In the genomic region with DNA sequence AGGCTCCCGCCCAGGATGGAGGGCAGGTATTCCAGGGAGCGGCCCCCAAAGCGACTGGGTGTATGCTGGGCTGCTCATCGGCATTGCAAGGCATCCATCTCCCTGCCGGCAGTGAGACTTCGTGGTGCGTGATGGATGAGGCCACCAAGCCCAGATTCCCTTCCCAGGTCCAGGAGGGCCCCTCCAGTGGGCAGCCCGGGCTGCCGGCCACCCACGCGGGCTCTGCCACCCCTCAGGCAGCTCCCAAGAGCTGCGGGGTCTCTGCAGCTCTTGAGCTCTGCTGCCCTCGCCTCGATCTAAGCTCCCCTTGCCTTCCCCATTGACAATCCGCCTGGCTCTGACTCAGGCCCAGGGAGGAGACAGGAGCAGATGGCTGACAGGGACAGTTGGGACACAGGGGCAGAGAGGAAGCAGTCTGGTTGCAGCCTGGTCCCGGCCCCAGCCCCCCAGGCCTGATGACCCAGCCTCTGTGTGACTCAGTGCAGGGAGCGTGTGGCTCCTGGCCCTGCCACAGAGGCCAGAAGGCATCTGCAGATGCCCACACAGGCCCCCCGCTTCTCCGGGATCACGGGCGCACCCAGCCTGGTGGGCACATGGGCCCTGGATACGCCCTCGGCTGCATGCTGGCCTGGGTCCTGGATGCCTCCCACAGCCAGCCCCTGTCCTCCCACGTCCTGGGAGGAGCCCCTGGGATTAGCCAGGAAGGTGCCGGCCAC, we compare ENCODE assay signal across 15 cellular contexts. TPM values are rescaled to one million over a fixed set of nuclear protein-coding genes. Genes with fewer than 3 reads are reported as not detected.
DNase-seq lines count a peak whose midpoint lies in the region; ATAC-seq, FAIRE-seq and TF ChIP-seq lines count a peak whose summit lies in the region.
"Had no signal": no experiment of that assay in that cellular context is flagged by ENCODE, and none has a peak within 500 bp of the region (broad histone marks: within the 10 kb centered on the region; RNA-seq: fewer than 3 reads in every experiment).

No MANE protein-coding gene starts in this region.

- no peaks in the 10 kb centered on the region for H3K4me1 ChIP-seq in HEK293 (ENCODE audit: control insufficient read depth, insufficient read depth, low read length)
- H3K4me1 ChIP-seq in H1 (replicated peaks in 1 of 4; ENCODE audit: control insufficient read depth in 3 of 4, insufficient read depth in 4 of 4, low read length in 3 of 4), result no peaks in the 10 kb centered on the region
- H3K4me1 ChIP-seq in smooth muscle cell (ENCODE audit: low read depth), result no peaks in the 10 kb centered on the region
- H3K4me1 ChIP-seq: foreskin keratinocyte, testis had no signal

- H3K23me2 ChIP-seq in H1 (ENCODE audit: low read depth, low read length), result no peaks in the 10 kb centered on the region

- TF ChIP-seq POLR2A in H1 (IDR thresholded peaks at IDR 0.05; ENCODE audit: control extremely low read depth in 1 of 2, low read depth in 2 of 2, low read length in 2 of 2), result no peak

- no peak overlapping the region for H3K4me3 ChIP-seq in HEK293 (ENCODE audit: low read depth, low read length)
- no peak overlapping the region for H3K4me3 ChIP-seq in H1 (ENCODE audit: extremely low read depth in 1 of 4, insufficient read depth in 2 of 4, low read depth in 3 of 4, low read length in 4 of 4)
- no peak overlapping the region for H3K4me3 ChIP-seq in smooth muscle cell
- H3K4me3 ChIP-seq: testis had no signal

- H3K14ac ChIP-seq in H1 (ENCODE audit: insufficient read length), result no peak overlapping the region

- no peak overlapping the region for H2BK12ac ChIP-seq in H1 (ENCODE audit: low read depth, low read length)

- no peak overlapping the region for H2BK120ac ChIP-seq in H1 (replicated peaks; ENCODE audit: low read depth, low read length)

- POLR2A ChIA-PET in HEK293 (lab: Yijun Ruan, JAX) (no interaction called here), H1 (lab: Charles Lee; ENCODE audit: partially characterized antibody) (interaction anchor here (0.8 kb wide), 1 partner anchor 116 kb away, joined by 3 read pairs; no protein-coding TSS in a partner anchor)

- no peaks in the 10 kb centered on the region for H3K79me2 ChIP-seq in H1 (ENCODE audit: control insufficient read depth in 1 of 2, insufficient read depth in 2 of 2, low read length in 2 of 2)
- H3K79me2 ChIP-seq in smooth muscle cell (ENCODE audit: low read depth), result no peaks in the 10 kb centered on the region

- no peak for TF ChIP-seq RAD21 in H1 (IDR thresholded peaks at IDR 0.05 in 1 of 2, conservative IDR thresholded peaks at IDR 0.05 in 1 of 2; ENCODE audit: low read depth in 2 of 2, low read length in 2 of 2)

- FAIRE-seq in H1 (lab: Jason Lieb, UNC), result no peak
- FAIRE-seq: islet of Langerhans had no signal

- H2AFZ ChIP-seq in H1 (ENCODE audit: low read length) (no peak overlapping the region), smooth muscle cell (ENCODE audit: low read depth) (no peak overlapping the region)

- no peaks in the 10 kb centered on the region for H3K79me1 ChIP-seq in H1 (ENCODE audit: low read depth, low read length)

- no peak overlapping the region for H4K91ac ChIP-seq in H1 (replicated peaks; ENCODE audit: insufficient read length, low read length)

- TF ChIP-seq CTCF in HEK293 (tag by site-specific recombination; IDR thresholded peaks at IDR 0.05) (no peak), H1 (IDR thresholded peaks at IDR 0.05; ENCODE audit: control extremely low read depth in 1 of 3, insufficient read depth in 1 of 3, low read depth in 1 of 3, low read length in 3 of 3) (no peak), smooth muscle cell (IDR thresholded peaks at IDR 0.05; ENCODE audit: borderline replicate concordance, insufficient read depth, poor library complexity, severe bottlenecking) (no peak)

- H3K18ac ChIP-seq in H1 (ENCODE audit: extremely low read depth, low read length), result no peak overlapping the region

- no peak overlapping the region for H2BK5ac ChIP-seq in H1 (ENCODE audit: low read depth, low read length)

- CTCF ChIA-PET in HEK293 (lab: Yijun Ruan, JAX), result interaction anchor here (0.6 kb wide), 1 partner anchor 32 kb away, joined by 3 read pairs; no protein-coding TSS in a partner anchor
- CTCF ChIA-PET in H1 (lab: Charles Lee; ENCODE audit: partially characterized antibody), result interaction anchor here (0.7 to 2.9 kb wide), 13 partner anchors 9 to 140 kb away, joined by 3 to 11 read pairs (median 4); partner anchors contain the start of genes NTSR1 and OGFR

- H4K20me1 ChIP-seq in H1 (replicated peaks in 1 of 2; ENCODE audit: control insufficient read depth in 1 of 2, insufficient read depth in 2 of 2, low read length in 2 of 2) (peaks cover 0 to 3% of the 10 kb centered on the region in 2 experiments), smooth muscle cell (ENCODE audit: low read depth) (no peaks in the 10 kb centered on the region)

- H3F3A ChIP-seq in smooth muscle cell (ENCODE audit: low read depth), result no peaks in the 10 kb centered on the region

- H3K9ac ChIP-seq in H1 (replicated peaks in 1 of 4; ENCODE audit: extremely low read depth in 1 of 4, low read depth in 3 of 4, low read length in 3 of 4) (no peak overlapping the region), smooth muscle cell (ENCODE audit: low read depth) (no peak overlapping the region)

- H3K36me3 ChIP-seq in HEK293 (ENCODE audit: control insufficient read depth in 2 of 2, insufficient read depth in 1 of 2, low read length in 2 of 2) (peaks cover 0 to 7% of the 10 kb centered on the region in 2 experiments; a peak in 1 of 3 replicates), H1 (ENCODE audit: control insufficient read depth in 2 of 4, insufficient read depth in 4 of 4, low read length in 3 of 4) (no peaks in the 10 kb centered on the region), smooth muscle cell (ENCODE audit: low read depth) (no peaks in the 10 kb centered on the region)

- no peak overlapping the region for H3K4ac ChIP-seq in H1 (replicated peaks; ENCODE audit: insufficient read length, low read depth, low read length)

- H3K27ac ChIP-seq in HEK293 (ENCODE audit: extremely low read depth, low read depth, low read length) (no peak overlapping the region), H1 (ENCODE audit: low read depth, low read length) (no peak overlapping the region), smooth muscle cell (ENCODE audit: low read depth) (no peak overlapping the region)
- H3K27ac ChIP-seq: foreskin keratinocyte, testis had no signal

- ATAC-seq in HG03039 (IDR thresholded peaks at IDR 0.05; ENCODE audit: unreplicated experiment), result no peak
- ATAC-seq in activated CD4-positive, CD25-positive, alpha-beta regulatory T cell treated with anti-CD3 and anti-CD28 coated beads, Interleukin-2, amount 50 U/mL, for 24 hours, result no peak
- ATAC-seq: foreskin keratinocyte had no signal

- no peak overlapping the region for H2BK15ac ChIP-seq in H1 (ENCODE audit: low read length)

- H4K8ac ChIP-seq in H1 (ENCODE audit: extremely low read depth, insufficient read depth, low read length), result peak overlapping the region; percentile 51; the same call in 1 of the 2 replicates

- DNase-seq in NOMO-1 treated with dmso at 0.1 percent for 144 hours (lab: John Stamatoyannopoulos, UW; ENCODE audit: unreplicated experiment) (peak; percentile 79), H1 (ENCODE audit: low read depth in 1 of 2, low spot score in 2 of 2) (no peak), smooth muscle cell (lab: John Stamatoyannopoulos, UW; ENCODE audit: unreplicated experiment) (peak; percentile 25), nucleus accumbens (lab: John Stamatoyannopoulos, UW) (no peak)
- DNase-seq: activated T-cell treated with anti-CD3 and anti-CD28 coated beads, Interleukin-2, amount 50 U/mL, for 48 hours; foreskin keratinocyte; NCI-H2171; SHP77; testis had no signal

- H3K56ac ChIP-seq in H1 (replicated peaks; ENCODE audit: insufficient read length, low read depth, low read length), result no peak overlapping the region

- no peak for TF ChIP-seq EP300 in H1 (IDR thresholded peaks at IDR 0.05; ENCODE audit: borderline replicate concordance in 1 of 2, low read depth in 2 of 2, low read length in 2 of 2)

- no peaks in the 10 kb centered on the region for H3K9me3 ChIP-seq in HEK293 (ENCODE audit: control insufficient read depth, insufficient read depth, low read depth, low read length)
- peaks cover 0 to 3% of the 10 kb centered on the region in 2 experiments; a peak in 2 of 4 replicates for H3K9me3 ChIP-seq in H1 (ENCODE audit: insufficient read depth in 2 of 2, low read depth in 1 of 2, low read length in 1 of 2)
- H3K9me3 ChIP-seq in smooth muscle cell (replicated peaks; ENCODE audit: low read depth), result no peaks in the 10 kb centered on the region
- H3K9me3 ChIP-seq: testis had no signal

- no peak overlapping the region for H2AK5ac ChIP-seq in H1 (ENCODE audit: low read depth, low read length)

- H3K4me2 ChIP-seq in H1 (ENCODE audit: insufficient read depth in 1 of 2, low read depth in 2 of 2, low read length in 2 of 2) (no peak overlapping the region), smooth muscle cell (peak overlapping the region; percentile 70)

- H3K27me3 ChIP-seq in H1 (replicated peaks in 1 of 4; ENCODE audit: control insufficient read depth in 3 of 4, extremely low read depth in 1 of 4, insufficient read depth in 3 of 4, low read length in 3 of 4) (no peaks in the 10 kb centered on the region; a peak in 1 of 7 replicates), smooth muscle cell (ENCODE audit: low read depth) (no peaks in the 10 kb centered on the region)
- H3K27me3 ChIP-seq: testis had no signal

- no peak overlapping the region for H3K23ac ChIP-seq in H1 (ENCODE audit: insufficient read length)

- WGBS in H1 (ENCODE audit: extremely low coverage in 1 of 2, insufficient coverage in 1 of 2, insufficient read length in 1 of 2, insufficient replicate concordance in 2 of 2, low coverage in 1 of 2, low lambda C conversion rate in 2 of 2, missing lambda C conversion rate in 1 of 2), 2 experiments, result 91% methylated on average over 23 of the region's 25 CpGs; no CpG with 5 or more reads in 1 of the 2 experiments
- 50% methylated on average over 25 of the region's 25 CpGs for WGBS in smooth muscle cell (ENCODE audit: low lambda C conversion rate)

- no peak overlapping the region for H4K5ac ChIP-seq in H1 (ENCODE audit: insufficient read length, low read depth, low read length)

- H2BK20ac ChIP-seq in H1 (ENCODE audit: low read length), result no peak overlapping the region

RNA-seq across cellular contexts. Expression of gene SLCO4A1, which starts 33.0 kb away (rescaled TPM):
- 18.2 and 18.5 TPM in 2 replicates for total RNA-seq in H1 (2021; fragmentation: NEBNext Ultra II Directional; extraction: Animal tissue kit (Norgen Biotek cat#: 25700))
- 10.5 and 13.3 TPM in 2 replicates for polyA plus RNA-seq in H1 (2011; rRNA removed)
- polyA plus RNA-seq in H1 (2011; cell fraction: cytosol; rRNA removed), result 10.5 TPM
- polyA plus RNA-seq in H1 (2011; cell fraction: nucleus; rRNA removed), result 30.4 TPM
- polyA plus RNA-seq in H1 (2012, experiment 1 of 2), result 15.4 to 21.3 TPM (median 15.8 TPM) in 4 replicates
- polyA plus RNA-seq in H1 (2012, experiment 2 of 2), result 19.2 TPM
- polyA plus RNA-seq in H1 (2013, experiment 1 of 2), result 19.8 TPM
- polyA plus RNA-seq in H1 (2013, experiment 2 of 2), result 21.9 TPM
- polyA minus RNA-seq in H1 (2011; rRNA and poly(A)+ RNA removed), result 6.1 and 7.4 TPM in 2 replicates
- 9.3 TPM for polyA minus RNA-seq in H1 (2011; cell fraction: cytosol; rRNA and poly(A)+ RNA removed)
- 10.6 TPM for polyA minus RNA-seq in H1 (2011; cell fraction: nucleus; rRNA and poly(A)+ RNA removed)
- total RNA-seq in smooth muscle cell, result 0.18 and 0.81 TPM in 2 replicates
- polyA plus RNA-seq in smooth muscle cell, result 1.4 and 1.7 TPM in 2 replicates
- total RNA-seq: skeletal muscle tissue had no signal

RNA-seq across cellular contexts. Expression of gene NTSR1, which starts 33.3 kb away (rescaled TPM):
- total RNA-seq in H1 (2021; fragmentation: NEBNext Ultra II Directional; extraction: Animal tissue kit (Norgen Biotek cat#: 25700)), result 0.75 and 0.89 TPM in 2 replicates
- 0.53 and 0.97 TPM in 2 replicates for polyA plus RNA-seq in H1 (2011; rRNA removed)
- polyA plus RNA-seq in H1 (2011; cell fraction: cytosol; rRNA removed), result 0.32 TPM
- 0.53 TPM for polyA plus RNA-seq in H1 (2011; cell fraction: nucleus; rRNA removed)
- 0.15 to 0.68 TPM (median 0.34 TPM) in 4 replicates for polyA plus RNA-seq in H1 (2012, experiment 1 of 2)
- polyA plus RNA-seq in H1 (2012, experiment 2 of 2), result 0.43 TPM
- 0.77 TPM for polyA plus RNA-seq in H1 (2013, experiment 1 of 2)
- polyA plus RNA-seq in H1 (2013, experiment 2 of 2), result 0.87 TPM
- polyA minus RNA-seq in H1 (2011; rRNA and poly(A)+ RNA removed), result 0.19 and 0.24 TPM in 2 replicates
- not detected for polyA minus RNA-seq in H1 (2011; cell fraction: cytosol; rRNA and poly(A)+ RNA removed)
- 0.20 TPM for polyA minus RNA-seq in H1 (2011; cell fraction: nucleus; rRNA and poly(A)+ RNA removed)
- total RNA-seq in smooth muscle cell, result 0.09 TPM in 1 of 2 replicates, not detected in the other
- polyA plus RNA-seq in smooth muscle cell, result 0.28 TPM in 1 of 2 replicates, not detected in the other
- total RNA-seq: aorta had no signal
- polyA plus RNA-seq: aorta had no signal

Comparison
In these comparisons a context has a peak if more than half of its experiments do, and no peak if none do; other contexts are left out.
1. DNase-seq: peak in NOMO-1 treated with dmso at 0.1 percent for 144 hours (single experiment) and smooth muscle cell (single experiment); none in H1 (0 of 2) and nucleus accumbens (0 of 56).
2. RNA of gene SLCO4A1, which starts 33.0 kb away (total RNA-seq): 18.2 to 18.5 TPM in H1; 0.18 to 0.81 TPM in smooth muscle cell; every median in the first group is over 10 times any median in the second.